2 cellular contexts compared by ENCODE assay signal in genomic region chr2:142721015-142721414, GRCh38.
A peak's percentile ranks its signal among the peaks of the same experiment; 100 is the strongest.
TF ChIP-seq lines count a peak whose summit lies in the region.

No MANE protein-coding gene starts in this region.

TF ChIP-seq in GM23338, 12 proteins besides CTCF, POLR2A, EP300 and RAD21:
- peak; percentile 63 for TF ChIP-seq ZNF462 (CRISPR knock-in tag; IDR thresholded peaks at IDR 0.05)
- peak; percentile 29; the same call in 1 of the 2 replicates for TF ChIP-seq NANOG (IDR thresholded peaks at IDR 0.05; ENCODE audit: borderline replicate concordance)
- no peak for TF ChIP-seq POLR2AphosphoS5 (IDR thresholded peaks at IDR 0.05; ENCODE audit: low read depth)
TF ChIP-seq in GM23338: peak in this region for 2.

TF ChIP-seq in SK-N-SH treated with all-trans-retinoic acid at 6 μM for 48 hours, 23 proteins besides CTCF, POLR2A, EP300 and RAD21 (continued from another document):
- TF ChIP-seq PATZ1 (CRISPR knock-in tag; IDR thresholded peaks at IDR 0.05; ENCODE audit: borderline replicate concordance) (no peak), TSHZ2 (CRISPR knock-in tag; IDR thresholded peaks at IDR 0.05) (no peak), CSDC2 (CRISPR knock-in tag; IDR thresholded peaks at IDR 0.05) (no peak), TCF4 (CRISPR knock-in tag; IDR thresholded peaks at IDR 0.05; ENCODE audit: borderline replicate concordance) (no peak), PPARA (CRISPR knock-in tag; IDR thresholded peaks at IDR 0.05; ENCODE audit: borderline replicate concordance) (no peak)
